Comparison of ENCODE assay signal across 8 cellular contexts in the genomic region with DNA sequence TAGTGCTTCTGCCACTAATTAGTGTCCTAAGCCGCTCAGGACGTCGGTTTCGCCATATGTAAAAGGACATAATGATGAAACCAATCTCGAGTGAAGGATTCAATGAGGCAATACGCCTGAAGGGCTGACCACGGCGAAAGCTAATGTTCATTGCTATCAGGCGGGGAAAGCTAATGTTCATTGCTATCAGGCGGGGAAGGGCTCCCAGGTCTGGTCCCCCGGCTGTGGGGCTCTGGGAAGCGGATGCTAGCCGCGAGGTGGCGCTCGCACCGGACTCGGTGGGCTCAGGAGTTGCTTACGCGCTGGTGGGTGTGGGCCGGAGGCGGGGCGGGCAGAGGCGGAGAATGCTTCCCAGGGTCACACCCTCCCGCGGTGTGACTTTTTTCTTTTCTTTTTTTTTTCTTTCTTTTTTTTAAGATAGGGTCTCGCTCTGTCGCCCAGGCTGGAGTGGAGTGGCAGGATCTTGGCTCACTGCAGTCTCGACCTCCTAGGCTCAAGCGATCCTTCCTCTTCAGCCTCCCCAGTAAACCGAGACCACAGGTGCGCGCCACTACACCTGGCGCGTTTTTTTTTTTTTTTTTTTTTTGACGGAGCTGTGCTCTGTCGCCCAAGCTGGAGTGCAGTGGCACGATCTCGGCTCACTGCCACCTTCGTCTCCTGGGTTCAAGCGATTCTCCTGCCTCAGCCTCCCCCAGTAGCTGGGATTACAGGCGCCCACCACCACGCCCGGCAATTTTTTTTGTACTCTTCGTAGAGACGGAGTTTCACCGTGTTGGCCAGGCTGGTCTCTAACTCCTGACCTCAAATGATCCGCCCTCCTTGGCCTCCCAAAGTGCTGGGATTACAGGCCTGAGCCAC. TPM values are rescaled to one million over a fixed set of nuclear protein-coding genes. Genes with fewer than 3 reads are reported as not detected.
A peak's percentile ranks its signal among the peaks of the same experiment; 100 is the strongest.
DNase-seq lines count a peak whose midpoint lies in the region; ATAC-seq, FAIRE-seq and TF ChIP-seq lines count a peak whose summit lies in the region.

No MANE protein-coding gene starts in this region.

- peak; percentile 57 for ATAC-seq in GM19328 (IDR thresholded peaks at IDR 0.05; ENCODE audit: unreplicated experiment)
- ATAC-seq in gastroesophageal sphincter, result peak; percentile 88
- peak; percentile 89 to 95 (median 91) for ATAC-seq in pancreas
- peak; percentile 66 for ATAC-seq in thoracic aorta (ENCODE audit: insufficient number of reproducible peaks, low FRiP score, low read depth)

- H3K4me3 ChIP-seq in AG04450 (ENCODE audit: low read depth, low read length), result peak overlapping the region; percentile 41
- H3K4me3 ChIP-seq in MG63, result no peak overlapping the region; the same call in 1 of the 2 replicates
- peak overlapping the region in 1 of 2 donors; percentile 58 for H3K4me3 ChIP-seq in gastroesophageal sphincter
- peak overlapping the region in 1 of 4 donors; percentile 18 for H3K4me3 ChIP-seq in pancreas
- peak overlapping the region; percentile 72 for H3K4me3 ChIP-seq in thoracic aorta

- H3K36me3 ChIP-seq in MG63 (no peaks in the 10 kb centered on the region), gastroesophageal sphincter (no peaks in the 10 kb centered on the region), pancreas (no peaks in the 10 kb centered on the region), thoracic aorta (no peaks in the 10 kb centered on the region)

- peak; percentile 68 for DNase-seq in AG04450 (ENCODE audit: low read depth, low spot score)
- DNase-seq in MG63, result peak; percentile 92
- peak; percentile 88 for DNase-seq in SK-N-DZ (ENCODE audit: low spot score)
- DNase-seq in activated naive CD4-positive, alpha-beta T cell treated with Interleukin-2 at 50 U/mL for 16 hours, result peak; percentile 87
- peak; percentile 77 to 96 (median 86) for DNase-seq in pancreas
- peak; percentile 54 for DNase-seq in thoracic aorta (ENCODE audit: low spot score)

- CTCF ChIA-PET in AG04450 (lab: Charles Lee), result interaction anchor here (0.5 to 6.7 kb wide), 38 partner anchors 8 to 514 kb away, joined by 3 to 108 read pairs (median 4); a partner anchor contains a TSS

- no peak for TF ChIP-seq POLR2A in gastroesophageal sphincter (IDR thresholded peaks at IDR 0.05)

- TF ChIP-seq CTCF in AG04450 (IDR thresholded peaks at IDR 0.05; ENCODE audit: low read depth, low read length), result peak; percentile 82
- peak in 3 of 4 experiments; percentile 68 to 87 (median 78) for TF ChIP-seq CTCF in gastroesophageal sphincter (IDR thresholded peaks at IDR 0.05)
- TF ChIP-seq CTCF in pancreas (IDR thresholded peaks at IDR 0.05), result peak; percentile 66 to 72 (median 70)
- TF ChIP-seq CTCF in thoracic aorta (IDR thresholded peaks at IDR 0.05), result peak; percentile 80

- no peak for FAIRE-seq in pancreas (lab: Jason Lieb, UNC)

- peaks cover 0 to 56% (median 12%) of the 10 kb centered on the region in 3 donors for H3K4me1 ChIP-seq in gastroesophageal sphincter
- H3K4me1 ChIP-seq in pancreas, result no peaks in the 10 kb centered on the region
- H3K4me1 ChIP-seq in thoracic aorta (ENCODE audit: control insufficient read depth in 1 of 2, low read depth in 2 of 2), result peaks cover 8 to 51% of the 10 kb centered on the region in 2 donors

- H3K27me3 ChIP-seq in AG04450 (ENCODE audit: control insufficient read depth, insufficient read depth, low read length), result peaks cover 6% of the 10 kb centered on the region
- H3K27me3 ChIP-seq in MG63, result no peaks in the 10 kb centered on the region
- peaks cover 58% of the 10 kb centered on the region for H3K27me3 ChIP-seq in gastroesophageal sphincter
- H3K27me3 ChIP-seq in pancreas, result peaks cover 0 to 3% (median 0%) of the 10 kb centered on the region in 4 donors
- H3K27me3 ChIP-seq in thoracic aorta (replicated peaks; ENCODE audit: insufficient read depth), result no peaks in the 10 kb centered on the region

- POLR2A ChIA-PET in AG04450 (lab: Yijun Ruan, JAX), result interaction anchor here (1.0 kb wide), 1 partner anchor 35 kb away, joined by 4 read pairs; no protein-coding TSS in a partner anchor

- H3K9me3 ChIP-seq in AG04450 (ENCODE audit: control insufficient read depth, insufficient read depth, low read length) (no peaks in the 10 kb centered on the region; the same call in 1 of the 2 replicates), MG63 (no peaks in the 10 kb centered on the region), gastroesophageal sphincter (no peaks in the 10 kb centered on the region), pancreas (no peaks in the 10 kb centered on the region), thoracic aorta (no peaks in the 10 kb centered on the region)

- TF ChIP-seq EP300 in gastroesophageal sphincter (IDR thresholded peaks at IDR 0.05), result no peak

- WGBS in gastroesophageal sphincter (ENCODE audit: low coverage in 1 of 2), 2 donors, result 2 to 4% methylated on average over 15 to 39 of the region's 48 CpGs
- WGBS in pancreas, 2 donors, result 5 to 8% methylated on average over 43 to 48 of the region's 48 CpGs

- H3K27ac ChIP-seq in AG04450 (ENCODE audit: low read depth, low read length), result peak overlapping the region; percentile 61
- peak overlapping the region in 3 of 4 donors; percentile 83 to 90 (median 86) for H3K27ac ChIP-seq in gastroesophageal sphincter
- H3K27ac ChIP-seq in pancreas, result no peak overlapping the region
- no peak overlapping the region for H3K27ac ChIP-seq in thoracic aorta

- intact Hi-C loops in pancreas (cut with DNase I), result no loop called here

RNA-seq across cellular contexts. Expression of a gene that starts 1.1 kb away (rescaled TPM):
- polyA plus RNA-seq in AG04450 (2011; rRNA removed), result 14.9 and 16.1 TPM in 2 replicates
- polyA minus RNA-seq in AG04450 (2011; rRNA and poly(A)+ RNA removed), result 6.2 and 8.9 TPM in 2 replicates
- total RNA-seq in MG63 (2014; rRNA removed; shearing (Covaris generic); ENCODE audit: low replicate concordance), result 0.46 TPM in 1 of 2 replicates, not detected in the other
- 0.31 and 2.4 TPM in 2 replicates for polyA plus RNA-seq in SK-N-DZ (2014; cell fraction: cytosol; rRNA removed)
- polyA plus RNA-seq in SK-N-DZ (2014; cell fraction: nucleus; rRNA removed), result 3.7 and 4.1 TPM in 2 replicates
- total RNA-seq in gastroesophageal sphincter, result 10 to 100 TPM in 2 of 4 donors, 1 to 10 TPM in 2; 7.0 to 10.7 (median 9.1) TPM
- 1 to 10 TPM; 1.7 to 5.6 (median 2.8) TPM for total RNA-seq in pancreas
- polyA plus RNA-seq in pancreas, result 1 to 10 TPM; 6.6 to 7.1 TPM
- total RNA-seq in thoracic aorta, result 10 to 100 TPM; 31.0 to 34.9 TPM

RNA-seq across cellular contexts. Expression of a gene that starts 28.0 kb away (rescaled TPM):
- polyA plus RNA-seq in AG04450 (2011; rRNA removed) (not detected in 2 replicates), pancreas (under 1 TPM; 0.30 to 0.59 TPM)
- polyA minus RNA-seq in AG04450 (2011; rRNA and poly(A)+ RNA removed), result 0.13 TPM in 1 of 2 replicates, not detected in the other
- total RNA-seq in MG63 (2014; rRNA removed; shearing (Covaris generic); ENCODE audit: low replicate concordance), result not detected in 2 replicates
- polyA plus RNA-seq in SK-N-DZ (2014; cell fraction: cytosol; rRNA removed), result not detected in 2 replicates
- not detected in 2 replicates for polyA plus RNA-seq in SK-N-DZ (2014; cell fraction: nucleus; rRNA removed)
- total RNA-seq in gastroesophageal sphincter (under 1 TPM in 1 of 4 donors, not detected in 3; 0.40 TPM), pancreas (not detected), thoracic aorta (not detected)

RNA-seq across cellular contexts. Expression of a gene that starts 31.8 kb away (rescaled TPM):
- not detected in 2 replicates for polyA plus RNA-seq in AG04450 (2011; rRNA removed)
- polyA minus RNA-seq in AG04450 (2011; rRNA and poly(A)+ RNA removed), result not detected in 2 replicates
- not detected in 2 replicates for total RNA-seq in MG63 (2014; rRNA removed; shearing (Covaris generic); ENCODE audit: low replicate concordance)
- 11.7 and 16.8 TPM in 2 replicates for polyA plus RNA-seq in SK-N-DZ (2014; cell fraction: cytosol; rRNA removed)
- polyA plus RNA-seq in SK-N-DZ (2014; cell fraction: nucleus; rRNA removed), result 42.6 and 46.0 TPM in 2 replicates
- 1 to 10 TPM in 2 of 4 donors, under 1 TPM in 2; 0.23 to 4.4 (median 0.72) TPM for total RNA-seq in gastroesophageal sphincter
- under 1 TPM; 0.20 to 0.79 (median 0.35) TPM for total RNA-seq in pancreas
- 1 to 10 TPM in 1 of 2 donors, under 1 TPM in 1; 0.99 to 1.1 TPM for polyA plus RNA-seq in pancreas
- under 1 TPM; 0.42 to 0.81 TPM for total RNA-seq in thoracic aorta

RNA-seq across cellular contexts. Expression of a gene that starts 33.5 kb away (rescaled TPM):
- polyA plus RNA-seq in AG04450 (2011; rRNA removed), result not detected in 2 replicates
- not detected in 2 replicates for polyA minus RNA-seq in AG04450 (2011; rRNA and poly(A)+ RNA removed)
- not detected in 2 replicates for total RNA-seq in MG63 (2014; rRNA removed; shearing (Covaris generic); ENCODE audit: low replicate concordance)
- 0.45 and 1.3 TPM in 2 replicates for polyA plus RNA-seq in SK-N-DZ (2014; cell fraction: cytosol; rRNA removed)
- 9.1 and 10.2 TPM in 2 replicates for polyA plus RNA-seq in SK-N-DZ (2014; cell fraction: nucleus; rRNA removed)
- under 1 TPM in 1 of 4 donors, not detected in 3; under 0.01 TPM for total RNA-seq in gastroesophageal sphincter
- total RNA-seq in pancreas, result under 1 TPM; 0.03 to 0.47 (median 0.09) TPM
- under 1 TPM; 0.94 to 0.99 TPM for polyA plus RNA-seq in pancreas
- not detected for total RNA-seq in thoracic aorta

Comparison
In these comparisons a context has a peak if more than half of its experiments do, and no peak if none do; other contexts are left out.
1. H3K27ac ChIP-seq: peak in AG04450 (single experiment) and gastroesophageal sphincter (3 of 4); none in pancreas (0 of 4) and thoracic aorta (0 of 2).
2. Peak in every context shown above with its lines, with median percentiles within 50 percentile points of each other: DNase-seq, CTCF ChIP-seq and ATAC-seq.